ENCODE assay signal across 8 cellular contexts in the genomic region with DNA sequence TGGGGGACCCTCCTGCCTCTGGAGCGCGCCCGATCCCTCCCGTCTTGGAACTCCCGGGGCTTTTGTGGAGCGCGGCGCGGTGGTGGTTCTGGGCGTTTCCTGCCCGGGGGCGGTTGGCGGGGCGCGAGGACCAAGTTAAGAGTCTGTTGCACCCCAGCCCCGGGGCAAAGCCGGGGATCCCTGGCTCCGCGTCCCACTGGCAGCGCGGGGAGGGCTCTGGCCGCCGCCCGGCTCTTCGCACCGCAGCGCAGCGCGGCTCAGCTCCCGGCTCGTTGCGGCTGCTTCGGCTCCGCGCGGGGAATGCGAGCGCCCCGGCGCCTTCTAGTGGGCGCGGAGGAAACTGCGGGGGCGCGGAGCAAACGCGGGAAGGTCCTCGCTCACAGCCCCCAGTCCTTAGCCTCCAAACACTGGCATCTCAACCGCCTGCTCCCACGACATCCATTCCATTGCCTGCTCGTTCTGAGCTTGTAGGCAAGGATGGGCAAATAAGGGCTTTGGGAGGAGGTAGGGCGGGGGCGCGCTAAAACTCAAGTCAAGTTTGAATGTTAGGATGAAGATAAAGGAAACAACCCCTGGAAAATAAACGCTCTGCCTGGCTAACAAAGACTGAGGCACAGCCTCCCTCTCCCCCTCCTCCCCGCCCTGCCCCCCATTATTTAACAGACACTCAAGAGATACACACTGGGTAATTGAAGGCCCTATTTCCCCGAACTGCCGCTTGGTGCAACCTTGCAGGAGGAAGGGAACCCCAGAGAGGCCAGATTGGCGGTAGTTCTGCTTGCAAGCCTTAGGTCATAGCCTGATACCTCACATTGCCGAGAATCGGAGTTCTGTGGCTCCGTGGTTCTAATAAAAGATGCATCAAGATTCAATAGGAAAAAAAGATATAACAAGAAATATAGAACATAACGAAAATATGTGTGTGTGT. TPM values are rescaled to one million over a fixed set of nuclear protein-coding genes. Genes with fewer than 3 reads are reported as not detected.
DNase-seq lines count a peak whose midpoint lies in the region; ATAC-seq and TF ChIP-seq lines count a peak whose summit lies in the region.

Gene B4GALNT1 (minus strand): TSS at position 304 of the 928 bp plus-strand sequence. CDS start 1,069 bp downstream, outside the sequence.

- no peaks in the 10 kb centered on the region for H3K9me2 ChIP-seq in SU-DHL-6 (replicated peaks; ENCODE audit: insufficient read depth, low read length)

- H3K4me2 ChIP-seq in SU-DHL-6 (ENCODE audit: low read depth, low read length, poor library complexity, severe bottlenecking) = peak within 1 kb of the TSS; percentile 83

- DNase-seq in GOT3 (lab: John Stamatoyannopoulos, UW) = peak; percentile 98
- peak; percentile 11 for DNase-seq in MV-4-11 (lab: John Stamatoyannopoulos, UW)
- peak; percentile 55 to 85 (median 81) for DNase-seq in right cardiac atrium
- DNase-seq in putamen (ENCODE audit: low spot score) = peak; percentile 63
- DNase-seq in posterior vena cava (ENCODE audit: low spot score) = no peak

- H2AFZ ChIP-seq in SU-DHL-6 (ENCODE audit: low read depth, low read length, severe bottlenecking) = peak within 1 kb of the TSS; percentile 96

- peak; percentile 86 for TF ChIP-seq CTCF in SU-DHL-6 (IDR thresholded peaks at IDR 0.05; ENCODE audit: insufficient read depth, low read length, poor library complexity, severe bottlenecking)

- no peaks in the 10 kb centered on the region for H4K20me1 ChIP-seq in SU-DHL-6 (ENCODE audit: low read depth, low read length)

- 3% methylated on average over 63 of the region's 63 CpGs for WGBS in right cardiac atrium

- H3K27me3 ChIP-seq in SU-DHL-6 (ENCODE audit: low read length) (no peaks in the 10 kb centered on the region), right cardiac atrium (ENCODE audit: control insufficient read depth, insufficient read depth) (no peaks in the 10 kb centered on the region)

- H3K4me3 ChIP-seq in SU-DHL-6 (ENCODE audit: insufficient read depth, low read length, poor library complexity, severe bottlenecking) = peak within 1 kb of the TSS; percentile 61
- H3K4me3 ChIP-seq in right cardiac atrium (ENCODE audit: low read length) = peak within 1 kb of the TSS; percentile 50

- H3K9ac ChIP-seq in ES-I3 (ENCODE audit: low read depth, low read length) = peak within 1 kb of the TSS; percentile 55; the same call in 1 of the 2 replicates
- peak within 1 kb of the TSS; percentile 71 for H3K9ac ChIP-seq in SU-DHL-6 (ENCODE audit: low read length)

- H3K9me3 ChIP-seq in ES-I3 (ENCODE audit: control insufficient read depth, insufficient read depth, low read length) = no peaks in the 10 kb centered on the region
- H3K9me3 ChIP-seq in SU-DHL-6 (ENCODE audit: insufficient read depth, low read length) = no peaks in the 10 kb centered on the region
- H3K9me3 ChIP-seq in right cardiac atrium (ENCODE audit: control insufficient read depth, low read length) = no peaks in the 10 kb centered on the region

- H3F3A ChIP-seq in SU-DHL-6 (ENCODE audit: insufficient read depth) = no peaks in the 10 kb centered on the region

- peak; percentile 88 to 89 for ATAC-seq in right cardiac atrium

- H3K4me1 ChIP-seq in ES-I3 (ENCODE audit: insufficient read depth, low read length) (peaks cover 2% of the 10 kb centered on the region; the same call in 1 of the 2 replicates), right cardiac atrium (ENCODE audit: control insufficient read depth, insufficient read depth, low read length) (no peaks in the 10 kb centered on the region)

- H3K79me2 ChIP-seq in SU-DHL-6 (ENCODE audit: insufficient read depth, low read length) = no peaks in the 10 kb centered on the region

- no peak within 1 kb of the TSS for H3K27ac ChIP-seq in SU-DHL-6 (ENCODE audit: low read depth, low read length)
- peak within 1 kb of the TSS; percentile 78 for H3K27ac ChIP-seq in angular gyrus (ENCODE audit: low read depth, low read length)
- no peak within 1 kb of the TSS for H3K27ac ChIP-seq in right cardiac atrium (ENCODE audit: low read length)

- intact Hi-C loops in right cardiac atrium (cut with DNase I) = no loop called here
- intact Hi-C loops in posterior vena cava (cut with DNase I) = loop anchor here in 1 of 2 donors (5.0 kb wide), 1 partner anchor 46 kb away; no protein-coding TSS in a partner anchor

- H3K36me3 ChIP-seq in ES-I3 (ENCODE audit: insufficient read depth, low read length) (no peaks in the 10 kb centered on the region), SU-DHL-6 (ENCODE audit: low read length) (no peaks in the 10 kb centered on the region)

RNA-seq across cellular contexts. Expression of gene B4GALNT1, which starts in this region (rescaled TPM):
- total RNA-seq in right cardiac atrium (1 to 10 TPM; 1.2 to 2.5 (median 2.2) TPM), posterior vena cava (1 to 10 TPM; 4.3 to 6.0 TPM)
- polyA plus RNA-seq in right cardiac atrium = 3.3 TPM
